Comparison of ENCODE assay signal across 1 cellular context in the genomic region with DNA sequence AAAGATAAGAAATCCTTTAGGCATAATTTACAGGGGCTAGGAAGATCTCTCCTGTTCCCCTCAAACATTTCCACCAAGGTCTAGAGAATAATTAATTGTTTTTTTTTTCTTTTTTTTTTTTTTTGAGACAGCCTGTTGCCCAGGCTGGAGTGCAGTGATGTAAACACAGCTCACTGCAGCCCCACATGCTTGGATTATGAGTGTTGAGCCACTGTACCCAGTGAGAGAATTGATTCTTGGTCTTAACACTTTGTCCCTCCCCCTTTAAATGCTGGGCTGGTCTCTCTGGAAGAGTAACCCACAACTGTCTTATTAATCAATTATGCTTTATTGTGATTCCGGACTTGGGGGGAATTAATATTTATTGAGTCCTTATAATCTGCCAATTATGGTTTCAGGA.
TF ChIP-seq lines count a peak whose summit lies in the region.

No MANE protein-coding gene starts in this region.

TF ChIP-seq in IMR-90, 13 proteins besides CTCF, POLR2A, EP300 and RAD21:
- TF ChIP-seq, protein P1, sequence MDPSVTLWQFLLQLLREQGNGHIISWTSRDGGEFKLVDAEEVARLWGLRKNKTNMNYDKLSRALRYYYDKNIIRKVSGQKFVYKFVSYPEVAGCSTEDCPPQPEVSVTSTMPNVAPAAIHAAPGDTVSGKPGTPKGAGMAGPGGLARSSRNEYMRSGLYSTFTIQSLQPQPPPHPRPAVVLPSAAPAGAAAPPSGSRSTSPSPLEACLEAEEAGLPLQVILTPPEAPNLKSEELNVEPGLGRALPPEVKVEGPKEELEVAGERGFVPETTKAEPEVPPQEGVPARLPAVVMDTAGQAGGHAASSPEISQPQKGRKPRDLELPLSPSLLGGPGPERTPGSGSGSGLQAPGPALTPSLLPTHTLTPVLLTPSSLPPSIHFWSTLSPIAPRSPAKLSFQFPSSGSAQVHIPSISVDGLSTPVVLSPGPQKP (IDR thresholded peaks at IDR 0.05; ENCODE audit: borderline replicate concordance, low read depth, low read length): no peak
- TF ChIP-seq RCOR1 (IDR thresholded peaks at IDR 0.05; ENCODE audit: insufficient replicate concordance, low read length) (no peak), CHD1 (IDR thresholded peaks at IDR 0.05; ENCODE audit: low read depth, low read length) (no peak), BHLHE40 (IDR thresholded peaks at IDR 0.05; ENCODE audit: low read depth, low read length) (no peak), FOS (IDR thresholded peaks at IDR 0.05; ENCODE audit: low read depth, low read length) (no peak), NFE2L2 (IDR thresholded peaks at IDR 0.05; ENCODE audit: low read depth, low read length) (no peak), MXI1 (IDR thresholded peaks at IDR 0.05; ENCODE audit: borderline replicate concordance, low read depth, low read length) (no peak), MAZ (IDR thresholded peaks at IDR 0.05; ENCODE audit: borderline replicate concordance, low read depth, low read length) (no peak), MAFK (IDR thresholded peaks at IDR 0.05; ENCODE audit: low read depth, low read length) (no peak), CEBPB (IDR thresholded peaks at IDR 0.05; ENCODE audit: low read depth, low read length) (no peak), RFX5 (IDR thresholded peaks at IDR 0.05; ENCODE audit: low read depth, low read length) (no peak), SMC3 (IDR thresholded peaks at IDR 0.05; ENCODE audit: low read depth, low read length) (no peak)
- TF ChIP-seq, protein P2, sequence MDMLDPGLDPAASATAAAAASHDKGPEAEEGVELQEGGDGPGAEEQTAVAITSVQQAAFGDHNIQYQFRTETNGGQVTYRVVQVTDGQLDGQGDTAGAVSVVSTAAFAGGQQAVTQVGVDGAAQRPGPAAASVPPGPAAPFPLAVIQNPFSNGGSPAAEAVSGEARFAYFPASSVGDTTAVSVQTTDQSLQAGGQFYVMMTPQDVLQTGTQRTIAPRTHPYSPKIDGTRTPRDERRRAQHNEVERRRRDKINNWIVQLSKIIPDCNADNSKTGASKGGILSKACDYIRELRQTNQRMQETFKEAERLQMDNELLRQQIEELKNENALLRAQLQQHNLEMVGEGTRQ (IDR thresholded peaks at IDR 0.05; ENCODE audit: low read depth, low read length): no peak
